In the genomic region with DNA sequence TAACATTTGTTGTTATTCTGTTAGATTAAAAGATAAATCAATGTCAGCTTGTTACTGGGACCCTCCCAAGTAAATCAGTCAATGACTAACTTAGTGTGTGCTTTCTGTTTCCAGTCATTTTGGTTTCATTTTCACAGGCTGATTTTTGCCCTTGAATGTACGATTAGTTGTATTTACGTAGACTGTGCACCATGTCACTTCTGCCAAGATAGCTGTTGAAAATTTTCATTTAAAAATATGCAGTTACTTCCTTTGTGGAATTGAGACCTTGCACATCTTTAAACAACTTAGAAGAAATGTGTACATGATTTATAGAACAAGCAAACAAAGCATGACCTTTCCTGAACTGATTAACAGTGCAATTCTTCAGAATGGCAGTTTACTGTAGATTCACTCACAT, we compare ENCODE assay signal across 9 cellular contexts.
DNase-seq lines count a peak whose midpoint lies in the region; ATAC-seq and TF ChIP-seq lines count a peak whose summit lies in the region.
"Had no signal": no experiment of that assay in that cellular context is flagged by ENCODE, and none has a peak within 500 bp of the region (broad histone marks: within the 10 kb centered on the region; RNA-seq: fewer than 3 reads in every experiment).

No MANE protein-coding gene starts in this region.

- H3K4me3 ChIP-seq in foreskin fibroblast (ENCODE audit: low read depth in 1 of 2, low read length in 2 of 2), result no peak overlapping the region
- H3K4me3 ChIP-seq in WERI-Rb-1 (ENCODE audit: low read depth, low read length), result no peak overlapping the region

- no peaks in the 10 kb centered on the region for H3K36me3 ChIP-seq in WERI-Rb-1

- ATAC-seq in GM21423 (IDR thresholded peaks at IDR 0.05; ENCODE audit: unreplicated experiment) (peak; percentile 89), HG03575 (IDR thresholded peaks at IDR 0.05; ENCODE audit: extremely low read depth, insufficient number of reproducible peaks, low FRiP score, unreplicated experiment) (peak; percentile 91), foreskin keratinocyte (no peak)

- TF ChIP-seq CTCF in foreskin fibroblast (IDR thresholded peaks at IDR 0.05; ENCODE audit: low read depth, low read length) (no peak), foreskin keratinocyte (conservative IDR thresholded peaks at IDR 0.05) (no peak), WERI-Rb-1 (IDR thresholded peaks at IDR 0.05; ENCODE audit: low read depth, low read length) (no peak)

- no peaks in the 10 kb centered on the region for H3K4me1 ChIP-seq in foreskin keratinocyte

- DNase-seq in ACHN (peak; percentile 42), foreskin fibroblast (peak; percentile 2 to 6), foreskin keratinocyte (no peak), NCI-H2196 treated with DMSO at 0.1 percent for 48 hours (lab: John Stamatoyannopoulos, UW; ENCODE audit: unreplicated experiment) (no peak), Kasumi-1 (lab: John Stamatoyannopoulos, UW) (no peak), WERI-Rb-1 (no peak)
- DNase-seq: NCI-H1417 treated with DMSO at 0.1 percent for 48 hours had no signal

- H3K9me3 ChIP-seq in WERI-Rb-1 (ENCODE audit: severe bottlenecking), result no peaks in the 10 kb centered on the region

- in situ Hi-C loops in ACHN (cut with HindIII; ENCODE audit: low pct_ligation_motif_present, low pct_unique_long_range_greater_than_20kb, low sequenced_read_pairs), result no loop called here

- H3K27me3 ChIP-seq in foreskin keratinocyte, result no peaks in the 10 kb centered on the region
- no peaks in the 10 kb centered on the region for H3K27me3 ChIP-seq in WERI-Rb-1 (ENCODE audit: insufficient read depth, low read depth, severe bottlenecking)

- H3K27ac ChIP-seq in foreskin keratinocyte (no peak overlapping the region), WERI-Rb-1 (no peak overlapping the region)

Comparison
In these comparisons a context has a peak if more than half of its experiments do, and no peak if none do; other contexts are left out.
1. DNase-seq: peak in ACHN (single experiment) and foreskin fibroblast (2 of 2); none in foreskin keratinocyte (0 of 2), NCI-H2196 treated with DMSO at 0.1 percent for 48 hours (single experiment), Kasumi-1 (0 of 2) and WERI-Rb-1 (single experiment).